Comparison of ENCODE assay signal across 11 cellular contexts in genomic region chr11:128689946-128690745, GRCh38. TPM values are rescaled to one million over a fixed set of nuclear protein-coding genes. Genes with fewer than 3 reads are reported as not detected.
DNase-seq lines count a peak whose midpoint lies in the region; ATAC-seq and TF ChIP-seq lines count a peak whose summit lies in the region.
"Had no signal": no experiment of that assay in that cellular context is flagged by ENCODE, and none has a peak within 500 bp of the region (broad histone marks: within the 10 kb centered on the region; RNA-seq: fewer than 3 reads in every experiment).

No MANE protein-coding gene starts in this region.

- peaks cover 9% of the 10 kb centered on the region for H4K20me1 ChIP-seq in GM23338 (replicated peaks; ENCODE audit: insufficient read depth)

- no peaks in the 10 kb centered on the region for H3K36me3 Mint-ChIP-seq in GM23338 (ENCODE audit: low read depth)
- H3K36me3 Mint-ChIP-seq: natural killer cell treated with Interleukin-12 subunit alpha and Interleukin-12 subunit beta and Interleukin-15 and Interleukin-18, amount 100 ng/mL, for 72 hours had no signal

- H3K27ac ChIP-seq in GM23338 (ENCODE audit: low read depth) (no peak overlapping the region), iPS-18a (ENCODE audit: low read length) (no peak overlapping the region)
- H3K27ac ChIP-seq: tibial nerve had no signal

- H3K27me3 ChIP-seq in GM23338 (ENCODE audit: insufficient read depth) (peaks cover 100% of the 10 kb centered on the region), iPS-18a (ENCODE audit: control insufficient read depth, insufficient read depth, low read length) (peaks cover 100% of the 10 kb centered on the region)

- H3K4me1 ChIP-seq in GM23338 (ENCODE audit: insufficient read depth), result peaks cover 64% of the 10 kb centered on the region
- peaks cover 33% of the 10 kb centered on the region for H3K4me1 ChIP-seq in iPS-18a (ENCODE audit: control insufficient read depth, low read depth, low read length)

- peaks cover 4% of the 10 kb centered on the region; the same call in 1 of the 3 replicates for H3K9me3 Mint-ChIP-seq in GM23338
- H3K9me3 Mint-ChIP-seq: natural killer cell treated with Interleukin-12 subunit alpha and Interleukin-12 subunit beta and Interleukin-15 and Interleukin-18, amount 100 ng/mL, for 72 hours had no signal

- peaks cover 59% of the 10 kb centered on the region for H3K4me1 Mint-ChIP-seq in GM23338

- peaks cover 24% of the 10 kb centered on the region; the same call in 1 of the 2 replicates for H3F3A ChIP-seq in GM23338 (replicated peaks; ENCODE audit: low read depth)

- no peak overlapping the region for H3K9ac ChIP-seq in iPS-18a (ENCODE audit: low read length)

- H3K4me3 Mint-ChIP-seq in GM23338, result peak overlapping the region; percentile 61
- H3K4me3 Mint-ChIP-seq: natural killer cell treated with Interleukin-12 subunit alpha and Interleukin-12 subunit beta and Interleukin-15 and Interleukin-18, amount 100 ng/mL, for 72 hours had no signal

- TF ChIP-seq CTCF in GM23338 (conservative IDR thresholded peaks at IDR 0.05; ENCODE audit: low read depth in 2 of 2) (no peak), choroid plexus epithelial cell (conservative IDR thresholded peaks at IDR 0.05; ENCODE audit: low read depth, low read length) (no peak)

- H3K36me3 ChIP-seq in GM23338 (ENCODE audit: insufficient read depth) (no peaks in the 10 kb centered on the region), iPS-18a (ENCODE audit: control insufficient read depth, low read depth, low read length) (no peaks in the 10 kb centered on the region)
- H3K36me3 ChIP-seq: tibial nerve had no signal

- H3K9me3 ChIP-seq in iPS-18a (ENCODE audit: control insufficient read depth, low read depth, low read length), result peaks cover 5% of the 10 kb centered on the region
- H3K9me3 ChIP-seq: tibial nerve had no signal

- H3K79me2 ChIP-seq in GM23338 (replicated peaks; ENCODE audit: insufficient read depth), result no peaks in the 10 kb centered on the region

- peaks cover 95% of the 10 kb centered on the region for H3K27me3 Mint-ChIP-seq in GM23338 (ENCODE audit: insufficient read depth, low read depth, poor library complexity)

- H3K27ac Mint-ChIP-seq in GM23338, result no peak overlapping the region
- H3K27ac Mint-ChIP-seq: natural killer cell treated with Interleukin-12 subunit alpha and Interleukin-12 subunit beta and Interleukin-15 and Interleukin-18, amount 100 ng/mL, for 72 hours had no signal

- peak overlapping the region; percentile 81 for H3K4me3 ChIP-seq in GM23338
- H3K4me3 ChIP-seq in choroid plexus epithelial cell (ENCODE audit: low read depth, low read length), result peak overlapping the region; percentile 44
- peak overlapping the region; percentile 42 for H3K4me3 ChIP-seq in iPS-18a (ENCODE audit: low read length)
- H3K4me3 ChIP-seq in skeletal muscle cell (ENCODE audit: low read depth, low read length), result peak overlapping the region; percentile 5

- ATAC-seq in GM23338 (no peak), GM19397 (IDR thresholded peaks at IDR 0.05; ENCODE audit: unreplicated experiment) (no peak)
- ATAC-seq: natural killer cell treated with Interleukin-12 subunit alpha and Interleukin-12 subunit beta and Interleukin-15 and Interleukin-18, amount 100 ng/mL, for 72 hours had no signal

- peak overlapping the region; percentile 84 for H3K4me2 ChIP-seq in GM23338

- DNase-seq in GM23338 (ENCODE audit: low spot score), result peak; percentile 47
- DNase-seq in choroid plexus epithelial cell (ENCODE audit: low read depth), result peak; percentile 50
- no peak for DNase-seq in skeletal muscle cell (ENCODE audit: low read depth)
- no peak for DNase-seq in NCI-H2171 treated with DMSO at 0.1 percent for 48 hours (lab: John Stamatoyannopoulos, UW)
- DNase-seq in stimulated activated CD4-positive, alpha-beta T cell treated with anti-CD3 and anti-CD28 coated beads, Interleukin-2, amount 100 ng/mL, for 48 hours, result no peak
- no peak for DNase-seq in AML-193 (lab: John Stamatoyannopoulos, UW)
- DNase-seq: NCI-H524 treated with DMSO at 0.1 percent for 48 hours had no signal

- 0 out of 2 replicates have a peak overlapping the region, but pooled peaks have one; percentile 7 for H2AFZ ChIP-seq in GM23338

- H3K9me2 ChIP-seq in GM23338 (ENCODE audit: insufficient read depth), result no peaks in the 10 kb centered on the region

TF ChIP-seq in GM23338, 12 proteins besides CTCF, POLR2A, EP300 and RAD21:
- TF ChIP-seq EZH2phosphoT487 (IDR thresholded peaks at IDR 0.05; ENCODE audit: unreplicated experiment) (peak; percentile 79), POLR2AphosphoS5 (IDR thresholded peaks at IDR 0.05; ENCODE audit: low read depth) (no peak), EZH2 (IDR thresholded peaks at IDR 0.05; ENCODE audit: low read depth, unreplicated experiment) (peak; percentile 94)
TF ChIP-seq in GM23338: peak in this region for 2.

RNA-seq across cellular contexts. Expression of gene FLI1, which starts 3.7 kb away (rescaled TPM):
- 0.12 and 0.21 TPM in 2 replicates for total RNA-seq in GM23338 (2014; rRNA removed; shearing (Covaris generic))
- polyA plus RNA-seq in GM23338 (2016; fragmentation: Nextera tagmentation; extraction: Ambion mirVana), result 0.16 and 0.31 TPM in 2 replicates

Comparison
In these comparisons a context has a peak if more than half of its experiments do, and no peak if none do; other contexts are left out.
1. DNase-seq: peak in GM23338 (single experiment) and choroid plexus epithelial cell (single experiment); none in skeletal muscle cell (single experiment), NCI-H2171 treated with DMSO at 0.1 percent for 48 hours (single experiment), stimulated activated CD4-positive, alpha-beta T cell treated with anti-CD3 and anti-CD28 coated beads, Interleukin-2, amount 100 ng/mL, for 48 hours (0 of 2) and AML-193 (0 of 2).
2. H3K4me3 ChIP-seq: peak in every context shown above with its lines; median percentile 81 in GM23338; 44 in choroid plexus epithelial cell; 42 in iPS-18a; 5 in skeletal muscle cell.